1 cellular context compared by ENCODE assay signal in the genomic region with DNA sequence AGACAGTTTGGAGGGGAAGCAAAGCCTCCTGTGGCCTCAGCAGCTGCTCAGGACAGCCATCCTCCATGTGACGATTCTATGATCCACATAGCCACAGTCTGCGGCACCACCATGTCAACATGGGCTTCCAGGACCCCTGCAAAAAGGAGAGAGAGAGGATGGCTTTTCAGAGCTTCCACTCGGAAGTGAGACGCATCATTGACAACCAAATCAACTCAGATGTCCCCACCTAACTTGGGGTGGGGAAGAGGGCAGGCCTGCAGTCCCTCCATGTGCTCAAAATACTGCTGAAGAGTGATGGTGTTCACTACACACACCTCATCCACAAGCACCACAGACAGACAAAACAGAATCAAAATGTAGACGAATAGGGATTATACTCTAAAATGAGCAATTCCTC.
TF ChIP-seq lines count a peak whose summit lies in the region.

No MANE protein-coding gene starts in this region.

TF ChIP-seq in IMR-90, 13 proteins besides CTCF, POLR2A, EP300 and RAD21 (continued from another document):
- TF ChIP-seq MAFK (IDR thresholded peaks at IDR 0.05; ENCODE audit: low read depth, low read length) = no peak
- TF ChIP-seq RFX5 (IDR thresholded peaks at IDR 0.05; ENCODE audit: low read depth, low read length) = no peak
- TF ChIP-seq CHD1 (IDR thresholded peaks at IDR 0.05; ENCODE audit: low read depth, low read length) = no peak
